In genomic region chr17:67942810-67943209, GRCh38 we compare ENCODE assay signal across 9 cellular contexts. TPM values are rescaled to one million over a fixed set of nuclear protein-coding genes. Genes with fewer than 3 reads are reported as not detected.
DNase-seq lines count a peak whose midpoint lies in the region; ATAC-seq and TF ChIP-seq lines count a peak whose summit lies in the region.
"Had no signal": no experiment of that assay in that cellular context is flagged by ENCODE, and none has a peak within 500 bp of the region (broad histone marks: within the 10 kb centered on the region; RNA-seq: fewer than 3 reads in every experiment).

No MANE protein-coding gene starts in this region.

- no peaks in the 10 kb centered on the region for H3K9me3 ChIP-seq in BE2C

- peaks cover 4% of the 10 kb centered on the region; the same call in 1 of the 2 replicates for H3K79me2 ChIP-seq in GM23338 (replicated peaks; ENCODE audit: insufficient read depth)

- H3K4me2 ChIP-seq in GM23338, result no peak overlapping the region

- H3K27me3 ChIP-seq in BE2C (no peaks in the 10 kb centered on the region), GM23338 (ENCODE audit: insufficient read depth) (no peaks in the 10 kb centered on the region)

- no peak overlapping the region for H3K27ac Mint-ChIP-seq in GM23338

- H4K20me1 ChIP-seq in GM23338 (replicated peaks; ENCODE audit: insufficient read depth), result peaks cover 12% of the 10 kb centered on the region; the same call in 1 of the 2 replicates

- peaks cover 3% of the 10 kb centered on the region for H3K27me3 Mint-ChIP-seq in GM23338 (ENCODE audit: insufficient read depth, low read depth, poor library complexity)

- no peak overlapping the region for H3K4me3 Mint-ChIP-seq in GM23338
- H3K4me3 Mint-ChIP-seq: activated T-cell treated with anti-CD3 and anti-CD28 coated beads, Interleukin-2, amount 50 U/mL, for 4 hours had no signal

- no peaks in the 10 kb centered on the region for H3K4me1 Mint-ChIP-seq in GM23338

- TF ChIP-seq CTCF in BE2C (IDR thresholded peaks at IDR 0.05; ENCODE audit: low read depth, low read length), result peak; percentile 74
- TF ChIP-seq CTCF in GM23338 (conservative IDR thresholded peaks at IDR 0.05; ENCODE audit: low read depth in 2 of 2), result peak; percentile 67 to 74

- no peak overlapping the region for H3K4me3 ChIP-seq in BE2C (ENCODE audit: low read depth, low read length)
- H3K4me3 ChIP-seq in GM23338, result no peak overlapping the region

- no peak overlapping the region for H2AFZ ChIP-seq in GM23338

- no peak overlapping the region for H3K27ac ChIP-seq in GM23338 (ENCODE audit: low read depth)

- no peaks in the 10 kb centered on the region for H3K9me3 Mint-ChIP-seq in GM23338
- H3K9me3 Mint-ChIP-seq: activated T-cell treated with anti-CD3 and anti-CD28 coated beads, Interleukin-2, amount 50 U/mL, for 4 hours had no signal

- no peaks in the 10 kb centered on the region for H3K9me2 ChIP-seq in GM23338 (ENCODE audit: insufficient read depth)

- peaks cover 87% of the 10 kb centered on the region for H3K36me3 Mint-ChIP-seq in GM23338 (ENCODE audit: low read depth)

- intact Hi-C loops in left ventricle myocardium superior (cut with micrococcal nuclease), result no loop called here

- H3K36me3 ChIP-seq in BE2C (peaks cover 63% of the 10 kb centered on the region), GM23338 (ENCODE audit: insufficient read depth) (peaks cover 75% of the 10 kb centered on the region)

- ATAC-seq in GM23338, result peak; percentile 57
- ATAC-seq in GM18502 (IDR thresholded peaks at IDR 0.05; ENCODE audit: poor library complexity, unreplicated experiment), result no peak
- ATAC-seq in left ventricle myocardium superior, result no peak
- ATAC-seq: activated T-cell treated with anti-CD3 and anti-CD28 coated beads, Interleukin-2, amount 50 U/mL, for 4 hours had no signal

- H3F3A ChIP-seq in GM23338 (replicated peaks; ENCODE audit: low read depth), result peaks cover 17% of the 10 kb centered on the region

- H3K4me1 ChIP-seq in BE2C, result no peaks in the 10 kb centered on the region
- no peaks in the 10 kb centered on the region for H3K4me1 ChIP-seq in GM23338 (ENCODE audit: insufficient read depth)

- DNase-seq in BE2C (peak; percentile 22), GM23338 (ENCODE audit: low spot score) (peak; percentile 46), SW480 (ENCODE audit: low spot score) (peak; percentile 50), iPS-NIHi7 (ENCODE audit: extremely low spot score) (peak; percentile 40), AG08396 (ENCODE audit: low spot score) (no peak), NCI-H1436 (lab: John Stamatoyannopoulos, UW) (no peak), left ventricle myocardium superior (no peak)
- DNase-seq: activated T-cell treated with anti-CD3 and anti-CD28 coated beads, Interleukin-2, amount 50 U/mL, for 4 hours had no signal

TF ChIP-seq in GM23338, 12 proteins besides CTCF, POLR2A, EP300 and RAD21 (continues in another document):
- no peak for TF ChIP-seq NANOG (IDR thresholded peaks at IDR 0.05; ENCODE audit: borderline replicate concordance)
- TF ChIP-seq CREB1 (CRISPR knock-in tag; IDR thresholded peaks at IDR 0.05; ENCODE audit: low read depth), result no peak
- no peak for TF ChIP-seq ZNF462 (CRISPR knock-in tag; IDR thresholded peaks at IDR 0.05)
- no peak for TF ChIP-seq STAT1 (IDR thresholded peaks at IDR 0.05; ENCODE audit: unreplicated experiment)
- no peak for TF ChIP-seq EZH2phosphoT487 (IDR thresholded peaks at IDR 0.05; ENCODE audit: unreplicated experiment)
- no peak for TF ChIP-seq JUNB (IDR thresholded peaks at IDR 0.05; ENCODE audit: unreplicated experiment)
- no peak for TF ChIP-seq EZH2 (IDR thresholded peaks at IDR 0.05; ENCODE audit: low read depth, unreplicated experiment)
- no peak for TF ChIP-seq ETS1 (IDR thresholded peaks at IDR 0.05)
- no peak for TF ChIP-seq POLR2AphosphoS5 (IDR thresholded peaks at IDR 0.05; ENCODE audit: low read depth)

RNA-seq across cellular contexts. Expression of gene C17orf58, which starts 53.5 kb away (rescaled TPM):
- polyA plus RNA-seq in BE2C (2012; ENCODE audit: insufficient read depth, insufficient read length, low read depth), result 10.9 TPM
- 30.9 and 42.3 TPM in 2 replicates for total RNA-seq in GM23338 (2014; rRNA removed; shearing (Covaris generic))
- 35.0 and 35.8 TPM in 2 replicates for polyA plus RNA-seq in GM23338 (2016; fragmentation: Nextera tagmentation; extraction: Ambion mirVana)
- 5.0 TPM for total RNA-seq in left ventricle myocardium superior

Comparison
In these comparisons a context has a peak if more than half of its experiments do, and no peak if none do; other contexts are left out.
1. DNase-seq: peak in BE2C (single experiment), GM23338 (single experiment), SW480 (single experiment) and iPS-NIHi7 (single experiment); none in AG08396 (single experiment), NCI-H1436 (single experiment) and left ventricle myocardium superior (single experiment).